In the genomic region with DNA sequence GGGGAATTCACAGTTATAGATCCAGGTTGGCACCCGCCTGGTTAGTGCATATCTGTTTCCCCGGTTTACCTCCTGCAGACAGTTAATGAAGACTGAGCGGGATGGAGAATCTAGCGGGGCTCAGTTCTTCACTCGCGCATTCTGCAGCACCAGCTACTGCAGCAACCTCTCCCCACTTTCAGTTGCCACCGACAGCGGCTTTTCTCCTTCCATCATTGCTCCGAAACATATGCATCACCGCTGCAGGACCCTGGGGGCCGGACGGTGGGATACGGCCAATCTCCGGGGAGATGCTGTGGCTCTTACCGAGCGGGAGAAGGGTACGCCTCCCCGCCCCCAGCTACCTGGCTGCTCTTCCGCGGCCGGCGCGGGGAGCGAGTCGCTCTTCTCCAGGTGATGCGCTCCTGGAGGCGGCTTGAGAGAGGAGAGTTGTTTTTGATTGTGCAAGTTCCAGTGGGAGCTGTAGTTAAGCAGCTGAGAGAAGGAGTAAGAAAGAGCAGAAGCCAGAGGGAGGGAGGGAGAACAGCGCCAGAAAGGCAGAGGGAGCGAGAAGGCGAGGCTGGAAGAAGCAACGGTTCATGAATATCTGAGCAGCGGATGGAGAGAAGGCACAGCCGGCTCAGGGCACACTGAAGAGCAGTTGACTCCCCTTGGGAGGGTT, we compare ENCODE assay signal across 8 cellular contexts. TPM values are rescaled to one million over a fixed set of nuclear protein-coding genes. Genes with fewer than 3 reads are reported as not detected.
DNase-seq lines count a peak whose midpoint lies in the region; ATAC-seq and TF ChIP-seq lines count a peak whose summit lies in the region.

Gene SGK1, minus strand, starts transcription at position 642 of the 661 bp plus-strand sequence. CDS start 652 bp downstream, outside the sequence.

- no peaks in the 10 kb centered on the region for H3K36me3 ChIP-seq in kidney epithelial cell (ENCODE audit: control insufficient read depth, insufficient read depth, low read length)

- no peaks in the 10 kb centered on the region for H3K9me3 Mint-ChIP-seq in WTC11

- no peak within 1 kb of the TSS for H3K27ac ChIP-seq in coronary artery
- H3K27ac ChIP-seq in skin epidermis, result peak within 1 kb of the TSS in 6 of 21 experiments; percentile 8 to 48 (median 36)

- H3K36me3 Mint-ChIP-seq in WTC11, result no peaks in the 10 kb centered on the region

- no peak; the same call in 1 of the 2 replicates for TF ChIP-seq CTCF in AG10803 (conservative IDR thresholded peaks at IDR 0.05; ENCODE audit: low read length)
- TF ChIP-seq CTCF in HFF-Myc (IDR thresholded peaks at IDR 0.05; ENCODE audit: low read depth, low read length, missing control alignments), result no peak
- TF ChIP-seq CTCF in WTC11 (IDR thresholded peaks at IDR 0.05), result no peak
- no peak for TF ChIP-seq CTCF in coronary artery (IDR thresholded peaks at IDR 0.05)
- TF ChIP-seq CTCF in kidney epithelial cell (IDR thresholded peaks at IDR 0.05; ENCODE audit: insufficient read depth, low read length, poor library complexity, severe bottlenecking), result peak; percentile 17

- peak; percentile 42 for DNase-seq in AG10803 (ENCODE audit: low read depth)
- DNase-seq in HFF-Myc (ENCODE audit: extremely low read depth, low read depth), result no peak
- peak; percentile 62 for DNase-seq in WTC11 (ENCODE audit: low spot score)
- no peak for DNase-seq in coronary artery (ENCODE audit: low spot score)
- no peak for DNase-seq in kidney epithelial cell (ENCODE audit: low read depth)
- DNase-seq in NK-92 (lab: John Stamatoyannopoulos, UW; ENCODE audit: unreplicated experiment), result no peak

- POLR2A ChIA-PET in WTC11 (lab: Charles Lee), result interaction anchor here (0.5 to 0.6 kb wide), 3 partner anchors 7 to 112 kb away, joined by 3 to 6 read pairs (median 4); no protein-coding TSS in a partner anchor

- CTCF ChIA-PET in WTC11 (lab: Charles Lee), result interaction anchor here (0.6 to 2.1 kb wide), 8 partner anchors 11 to 323 kb away, joined by 3 to 10 read pairs (median 4); no protein-coding TSS in a partner anchor

- H3K4me1 Mint-ChIP-seq in WTC11, result peaks cover 50% of the 10 kb centered on the region

- no peak within 1 kb of the TSS for H3K27ac Mint-ChIP-seq in WTC11

- H3K4me3 ChIP-seq in AG10803 (ENCODE audit: low read length), result peak within 1 kb of the TSS; percentile 64
- peak within 1 kb of the TSS; percentile 46 for H3K4me3 ChIP-seq in HFF-Myc (replicated peaks; ENCODE audit: low read depth, low read length)
- peak within 1 kb of the TSS; percentile 74 for H3K4me3 ChIP-seq in coronary artery
- H3K4me3 ChIP-seq in kidney epithelial cell (ENCODE audit: low read depth, low read length), result peak within 1 kb of the TSS; percentile 34
- H3K4me3 ChIP-seq in skin epidermis, result peak within 1 kb of the TSS; percentile 24 to 57 (median 34)

- peak; percentile 92 for ATAC-seq in WTC11
- no peak for ATAC-seq in GM18909 (IDR thresholded peaks at IDR 0.05; ENCODE audit: poor library complexity, unreplicated experiment)

- H3K27me3 Mint-ChIP-seq in WTC11 (ENCODE audit: low read depth), result peaks cover 58% of the 10 kb centered on the region

- H3K27me3 ChIP-seq in kidney epithelial cell (ENCODE audit: control insufficient read depth, insufficient read depth, low read length), result no peaks in the 10 kb centered on the region

- peak within 1 kb of the TSS; percentile 83 for H3K4me3 Mint-ChIP-seq in WTC11

TF ChIP-seq in WTC11, 78 proteins besides CTCF, POLR2A, EP300 and RAD21:
- TF ChIP-seq, protein P1, sequence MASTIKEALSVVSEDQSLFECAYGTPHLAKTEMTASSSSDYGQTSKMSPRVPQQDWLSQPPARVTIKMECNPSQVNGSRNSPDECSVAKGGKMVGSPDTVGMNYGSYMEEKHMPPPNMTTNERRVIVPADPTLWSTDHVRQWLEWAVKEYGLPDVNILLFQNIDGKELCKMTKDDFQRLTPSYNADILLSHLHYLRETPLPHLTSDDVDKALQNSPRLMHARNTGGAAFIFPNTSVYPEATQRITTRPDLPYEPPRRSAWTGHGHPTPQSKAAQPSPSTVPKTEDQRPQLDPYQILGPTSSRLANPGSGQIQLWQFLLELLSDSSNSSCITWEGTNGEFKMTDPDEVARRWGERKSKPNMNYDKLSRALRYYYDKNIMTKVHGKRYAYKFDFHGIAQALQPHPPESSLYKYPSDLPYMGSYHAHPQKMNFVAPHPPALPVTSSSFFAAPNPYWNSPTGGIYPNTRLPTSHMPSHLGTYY (CRISPR knock-in tag; IDR thresholded peaks at IDR 0.05), result no peak
- 0 out of 2 replicates have a peak, but pooled peaks have one; percentile 29 for TF ChIP-seq ZNF232 (CRISPR knock-in tag; IDR thresholded peaks at IDR 0.05)

RNA-seq across cellular contexts. Expression of gene SGK1, which starts in this region (rescaled TPM):
- total RNA-seq in WTC11 (2021) (23.2 to 29.7 TPM (median 29.3 TPM) in 3 replicates), kidney epithelial cell (85.4 and 94.3 TPM in 2 replicates)

Comparison
In these comparisons a context has a peak if more than half of its experiments do, and no peak if none do; other contexts are left out.
1. DNase-seq: peak in AG10803 (single experiment) and WTC11 (single experiment); none in HFF-Myc (single experiment), coronary artery (single experiment), kidney epithelial cell (single experiment) and NK-92 (single experiment).
2. Peak in every context shown above with its lines, with median percentiles within 50 percentile points of each other: H3K4me3 ChIP-seq.